In genomic region chr2:70482401-70482800, GRCh38 we compare ENCODE assay signal across 25 cellular contexts.
"Had no signal": no experiment of that assay in that cellular context is flagged by ENCODE, and none has a peak within 500 bp of the region (broad histone marks: within the 10 kb centered on the region; RNA-seq: fewer than 3 reads in every experiment).

No MANE protein-coding gene starts in this region.

- H3K27me3 ChIP-seq: esophagus squamous epithelium, sigmoid colon, stomach, thyroid gland had no signal

- ATAC-seq: gastrocnemius medialis; heart right ventricle; left colon; left ventricle myocardium superior; lower lobe of right lung; naive thymus-derived CD8-positive, alpha-beta T cell; right cardiac atrium; stimulated activated effector memory CD8-positive, alpha-beta T cell treated with anti-CD3 and anti-CD28 coated beads, Interleukin-12 subunit alpha, Interleukin-12 subunit beta, amount 100 ng/mL, for 72 hours had no signal

- H3K4me1 Mint-ChIP-seq: naive thymus-derived CD8-positive, alpha-beta T cell; stimulated activated effector memory CD8-positive, alpha-beta T cell treated with anti-CD3 and anti-CD28 coated beads, Interleukin-12 subunit alpha, Interleukin-12 subunit beta, amount 100 ng/mL, for 72 hours had no signal

- H3K27ac Mint-ChIP-seq: endodermal cell; naive thymus-derived CD8-positive, alpha-beta T cell; nephron progenitor cell; stimulated activated effector memory CD8-positive, alpha-beta T cell treated with anti-CD3 and anti-CD28 coated beads, Interleukin-12 subunit alpha, Interleukin-12 subunit beta, amount 100 ng/mL, for 72 hours; type B pancreatic cell had no signal

- H3K9me3 ChIP-seq: gastrocnemius medialis, lower lobe of right lung, prostate gland, thyroid gland had no signal

- H3K4me1 ChIP-seq: esophagus squamous epithelium, gastrocnemius medialis, lower lobe of right lung, prostate gland, thyroid gland had no signal

- H3K4me3 ChIP-seq: dorsolateral prefrontal cortex, esophagus squamous epithelium, gastrocnemius medialis, heart right ventricle, lower lobe of right lung, prostate gland, sigmoid colon, stomach, thyroid gland had no signal

- DNase-seq: dorsolateral prefrontal cortex; effector CD4-positive, alpha-beta T cell; endodermal cell; erythroblast; esophagus squamous epithelium; gastrocnemius medialis; glutamatergic neuron; heart right ventricle; hippocampal formation; left colon; left ventricle myocardium superior; lower lobe of right lung; naive thymus-derived CD8-positive, alpha-beta T cell; nephron progenitor cell; nucleus accumbens; right cardiac atrium; sigmoid colon; stimulated activated CD4-positive, alpha-beta T cell treated with anti-CD3 and anti-CD28 coated beads, Interleukin-2, amount 100 ng/mL, for 24 hours; stimulated activated CD4-positive, alpha-beta T cell treated with anti-CD3 and anti-CD28 coated beads, Interleukin-4, amount 100 ng/mL, for 24 hours; stimulated activated naive CD4-positive, alpha-beta T cell treated with Interleukin-2 at 50 U/mL for 16 hours; stomach; thyroid gland had no signal

- H3K4me3 Mint-ChIP-seq: endodermal cell; naive thymus-derived CD8-positive, alpha-beta T cell; nephron progenitor cell; stimulated activated effector memory CD8-positive, alpha-beta T cell treated with anti-CD3 and anti-CD28 coated beads, Interleukin-12 subunit alpha, Interleukin-12 subunit beta, amount 100 ng/mL, for 72 hours; type B pancreatic cell had no signal

- H3K27ac ChIP-seq: dorsolateral prefrontal cortex, esophagus squamous epithelium, gastrocnemius medialis, heart right ventricle, lower lobe of right lung, prostate gland, sigmoid colon, stomach, thyroid gland had no signal

- H3K36me3 ChIP-seq: esophagus squamous epithelium, gastrocnemius medialis, heart right ventricle, lower lobe of right lung, prostate gland, sigmoid colon, stomach, thyroid gland had no signal

- H3K9me3 Mint-ChIP-seq: endodermal cell; stimulated activated effector memory CD8-positive, alpha-beta T cell treated with anti-CD3 and anti-CD28 coated beads, Interleukin-12 subunit alpha, Interleukin-12 subunit beta, amount 100 ng/mL, for 72 hours; type B pancreatic cell had no signal

- H3K36me3 Mint-ChIP-seq: naive thymus-derived CD8-positive, alpha-beta T cell; stimulated activated effector memory CD8-positive, alpha-beta T cell treated with anti-CD3 and anti-CD28 coated beads, Interleukin-12 subunit alpha, Interleukin-12 subunit beta, amount 100 ng/mL, for 72 hours; type B pancreatic cell had no signal
